8 cellular contexts compared by ENCODE assay signal in the genomic region with DNA sequence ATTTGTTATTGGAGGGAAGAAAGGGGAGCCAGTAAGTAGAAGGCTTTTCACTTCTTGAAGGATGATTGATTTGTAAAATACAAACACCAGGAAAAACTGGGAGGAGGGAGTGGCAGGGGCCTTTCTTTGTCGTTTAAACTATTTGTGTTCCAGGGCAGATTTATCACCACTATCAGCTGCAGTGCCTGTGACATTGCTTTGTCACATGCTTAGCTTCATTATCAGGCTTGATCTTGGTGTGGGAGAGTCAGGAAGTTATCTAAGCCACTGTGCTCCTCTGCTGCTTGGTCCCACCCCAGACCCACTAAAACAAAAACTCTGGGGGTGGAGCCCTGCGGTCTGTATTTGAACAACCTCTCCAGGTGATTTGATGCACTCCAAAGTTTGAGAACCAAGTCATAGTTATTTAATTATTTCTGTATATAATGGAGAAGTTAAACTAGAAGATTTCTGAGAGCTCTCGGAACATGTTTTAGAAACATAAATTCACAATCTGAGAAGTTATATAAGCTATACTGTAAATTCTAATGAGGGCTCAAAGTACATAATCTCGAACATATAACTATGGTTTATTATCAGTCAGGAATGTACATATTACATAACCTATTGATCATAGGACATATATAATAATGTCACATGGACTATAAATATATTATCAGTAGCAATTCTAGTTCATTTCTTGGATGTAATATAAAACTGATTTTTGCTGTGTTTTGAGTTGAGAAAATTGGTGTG.
DNase-seq lines count a peak whose midpoint lies in the region; ATAC-seq and FAIRE-seq lines count a peak whose summit lies in the region.
"Had no signal": no experiment of that assay in that cellular context is flagged by ENCODE, and none has a peak within 500 bp of the region (broad histone marks: within the 10 kb centered on the region; RNA-seq: fewer than 3 reads in every experiment).

No MANE protein-coding gene starts in this region.

- peak; percentile 68 to 81 for DNase-seq in activated CD4-positive, alpha-beta T cell treated with anti-CD3 and anti-CD28 coated beads, Interleukin-2, amount 50 U/mL, for 48 hours
- peak; percentile 48 for DNase-seq in stimulated activated CD8-positive, alpha-beta memory T cell treated with anti-CD3 and anti-CD28 coated beads, Interleukin-7, amount 100 ng/mL, for 24 hours (ENCODE audit: low read depth)
- DNase-seq in germinal center (ENCODE audit: low spot score), result no peak
- DNase-seq in SJCRH30, result no peak
- DNase-seq: IMR-90 had no signal

- ATAC-seq in GM21786 (IDR thresholded peaks at IDR 0.05; ENCODE audit: unreplicated experiment), result no peak

- no peaks in the 10 kb centered on the region for H3K9me3 ChIP-seq in HUES64 (ENCODE audit: insufficient read depth, low read depth, low read length)
- H3K9me3 ChIP-seq in SJCRH30 (replicated peaks), result no peaks in the 10 kb centered on the region

- H3K4me3 ChIP-seq in HUES64 (ENCODE audit: low read length) (no peak overlapping the region), SJCRH30 (no peak overlapping the region)

- H3K4me1 ChIP-seq in HUES64 (ENCODE audit: insufficient read depth, low read length), result peaks cover 22% of the 10 kb centered on the region
- no peaks in the 10 kb centered on the region for H3K4me1 ChIP-seq in SJCRH30

- H3K27me3 ChIP-seq in HUES64 (ENCODE audit: insufficient read depth, low read length) (no peaks in the 10 kb centered on the region), SJCRH30 (no peaks in the 10 kb centered on the region)

- 35% methylated on average over 2 of the region's 4 CpGs for WGBS in HUES64

- peak; percentile 55 for FAIRE-seq in islet of Langerhans (lab: Jason Lieb, UNC)

- H3K9ac ChIP-seq in HUES64 (ENCODE audit: low read depth, low read length), result peak overlapping the region; percentile 47; the same call in 1 of the 2 replicates

- H3K27ac ChIP-seq in HUES64 (ENCODE audit: low read depth, low read length), result 0 out of 2 replicates have a peak overlapping the region, but pooled peaks have one; percentile 2
- no peak overlapping the region for H3K27ac ChIP-seq in SJCRH30

- peaks cover 3% of the 10 kb centered on the region; the same call in 1 of the 2 replicates for H3K36me3 ChIP-seq in HUES64 (ENCODE audit: insufficient read depth, low read length)
- peaks cover 10% of the 10 kb centered on the region for H3K36me3 ChIP-seq in SJCRH30

Comparison
In these comparisons a context has a peak if more than half of its experiments do, and no peak if none do; other contexts are left out.
1. DNase-seq: peak in activated CD4-positive, alpha-beta T cell treated with anti-CD3 and anti-CD28 coated beads, Interleukin-2, amount 50 U/mL, for 48 hours (2 of 2) and stimulated activated CD8-positive, alpha-beta memory T cell treated with anti-CD3 and anti-CD28 coated beads, Interleukin-7, amount 100 ng/mL, for 24 hours (single experiment); none in germinal center (single experiment) and SJCRH30 (0 of 2).